In the genomic region with DNA sequence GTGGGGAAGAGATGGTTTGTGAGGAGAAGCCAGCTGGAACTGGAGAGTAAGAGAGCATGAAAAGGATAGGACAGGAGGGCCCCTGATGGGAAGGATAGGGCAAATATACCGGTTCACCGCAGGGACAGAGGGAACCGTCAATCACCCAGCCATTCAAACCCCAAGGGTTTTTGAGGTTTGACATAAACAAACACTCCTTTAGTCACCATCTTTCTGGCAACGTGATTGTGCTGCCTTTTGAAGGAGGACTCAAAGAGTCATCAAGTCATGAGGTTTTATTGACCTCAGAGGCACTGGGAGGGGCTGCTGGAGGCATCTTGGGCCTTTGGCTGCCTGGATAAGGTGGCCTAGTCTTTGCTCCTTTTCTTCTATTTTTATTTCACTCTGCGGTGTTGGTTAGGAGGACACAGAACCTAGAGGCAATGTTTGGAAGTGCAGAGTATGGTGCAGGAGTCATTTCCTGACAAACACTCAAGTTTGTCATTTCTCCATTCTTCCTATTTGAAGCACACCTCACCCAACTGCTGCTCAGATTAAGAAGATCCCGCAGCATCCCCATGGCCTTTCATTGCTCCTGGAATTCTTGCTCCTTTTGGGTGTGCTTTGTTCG, we compare ENCODE assay signal across 20 cellular contexts.
DNase-seq lines count a peak whose midpoint lies in the region; TF ChIP-seq lines count a peak whose summit lies in the region.
"Had no signal": no experiment of that assay in that cellular context is flagged by ENCODE, and none has a peak within 500 bp of the region (broad histone marks: within the 10 kb centered on the region; RNA-seq: fewer than 3 reads in every experiment).

No MANE protein-coding gene starts in this region.

- no peak overlapping the region for H3K4me2 ChIP-seq in parathyroid adenoma (ENCODE audit: low read length)

- 44 to 80% methylated on average over 5 to 7 of the region's 7 CpGs for WGBS in endodermal cell (ENCODE audit: insufficient coverage in 1 of 2, insufficient read length in 1 of 2), 2 experiments
- 79% methylated on average over 7 of the region's 7 CpGs for WGBS in prostate gland

- H3K9me3 ChIP-seq in endodermal cell (ENCODE audit: control insufficient read depth, low read length) (no peaks in the 10 kb centered on the region), parathyroid adenoma (ENCODE audit: control insufficient read depth, low read length) (no peaks in the 10 kb centered on the region), prostate gland (no peaks in the 10 kb centered on the region)

- H3K9ac ChIP-seq in endodermal cell (ENCODE audit: extremely low read depth, low read length, poor library complexity, severe bottlenecking) (no peak overlapping the region), parathyroid adenoma (no peak overlapping the region)

- H3K36me3 Mint-ChIP-seq in endodermal cell (ENCODE audit: low read depth) = no peaks in the 10 kb centered on the region
- H3K36me3 Mint-ChIP-seq: CD8-positive, alpha-beta T cell; IgD-negative memory B cell; memory B cell; naive thymus-derived CD4-positive, alpha-beta T cell; stimulated activated memory B cell treated with anti-CD40 and anti-IgM and Interleukin-4, amounts not matched to agents 10 μg/mL and 1 μg/mL and 100 μg/mL, for 72 hours had no signal

- H3K4me1 ChIP-seq in endodermal cell (ENCODE audit: control insufficient read depth, insufficient read depth, low read length) (peaks cover 3% of the 10 kb centered on the region), parathyroid adenoma (peaks cover 5% of the 10 kb centered on the region), prostate gland (replicated peaks) (no peaks in the 10 kb centered on the region)

- H3K27ac ChIP-seq in endodermal cell (ENCODE audit: low read depth, low read length) (no peak overlapping the region), parathyroid adenoma (no peak overlapping the region), prostate gland (no peak overlapping the region)
- H3K27ac ChIP-seq: HL-60 had no signal

- DNase-seq in DMS79 (lab: John Stamatoyannopoulos, UW) (peak; percentile 90), NCI-H187 (lab: John Stamatoyannopoulos, UW) (peak; percentile 93 to 94), endodermal cell (peak; percentile 47), prostate gland (ENCODE audit: low spot score) (no peak), amniotic stem cell (lab: John Stamatoyannopoulos, UW) (no peak), SKM-1 (lab: John Stamatoyannopoulos, UW; ENCODE audit: unreplicated experiment) (no peak)
- DNase-seq: activated naive CD4-positive, alpha-beta T cell treated with anti-CD3 and anti-CD28 coated beads for 36 hours; activated T-cell treated with anti-CD3 and anti-CD28 coated beads, Interleukin-2, amount 50 U/mL, for 48 hours; CD8-positive, alpha-beta T cell; dermis blood vessel endothelial cell; DND-41; naive thymus-derived CD4-positive, alpha-beta T cell; NCI-H2029; stimulated activated CD4-positive, alpha-beta T cell treated with anti-CD3 and anti-CD28 coated beads, Interleukin-1b, Interleukin-23, amount 100 ng/mL, for 48 hours; SW 1271 had no signal

- H2AFZ ChIP-seq in parathyroid adenoma = peak overlapping the region; percentile 62

- TF ChIP-seq POLR2A in prostate gland (IDR thresholded peaks at IDR 0.05) = no peak

- H3K79me2 ChIP-seq in parathyroid adenoma = no peaks in the 10 kb centered on the region

- no peak overlapping the region for H3K27ac Mint-ChIP-seq in endodermal cell
- H3K27ac Mint-ChIP-seq: activated naive CD4-positive, alpha-beta T cell treated with anti-CD3 and anti-CD28 coated beads for 36 hours; CD8-positive, alpha-beta T cell; IgD-negative memory B cell; memory B cell; naive thymus-derived CD4-positive, alpha-beta T cell; stimulated activated memory B cell treated with anti-CD40 and anti-IgM and Interleukin-4, amounts not matched to agents 10 μg/mL and 1 μg/mL and 100 μg/mL, for 72 hours had no signal

- no peak overlapping the region for H3K4me3 Mint-ChIP-seq in endodermal cell
- H3K4me3 Mint-ChIP-seq: activated naive CD4-positive, alpha-beta T cell treated with anti-CD3 and anti-CD28 coated beads for 36 hours; CD8-positive, alpha-beta T cell; IgD-negative memory B cell; memory B cell; naive thymus-derived CD4-positive, alpha-beta T cell; stimulated activated memory B cell treated with anti-CD40 and anti-IgM and Interleukin-4, amounts not matched to agents 10 μg/mL and 1 μg/mL and 100 μg/mL, for 72 hours had no signal

- intact Hi-C loops in prostate gland (cut with DNase I) = no loop called here

- H3K4me3 ChIP-seq in endodermal cell (ENCODE audit: low read length) (no peak overlapping the region), parathyroid adenoma (ENCODE audit: low read depth, low read length) (no peak overlapping the region), prostate gland (no peak overlapping the region)

- H3K4me1 Mint-ChIP-seq in endodermal cell = no peaks in the 10 kb centered on the region
- H3K4me1 Mint-ChIP-seq: IgD-negative memory B cell; stimulated activated memory B cell treated with anti-CD40 and anti-IgM and Interleukin-4, amounts not matched to agents 10 μg/mL and 1 μg/mL and 100 μg/mL, for 72 hours had no signal

- peaks cover 13% of the 10 kb centered on the region for H3K27me3 Mint-ChIP-seq in endodermal cell (ENCODE audit: insufficient read depth)
- H3K27me3 Mint-ChIP-seq: stimulated activated memory B cell treated with anti-CD40 and anti-IgM and Interleukin-4, amounts not matched to agents 10 μg/mL and 1 μg/mL and 100 μg/mL, for 72 hours had no signal

- H3K27me3 ChIP-seq in endodermal cell (ENCODE audit: control insufficient read depth, insufficient read depth, low read length, poor library complexity, severe bottlenecking) (no peaks in the 10 kb centered on the region), parathyroid adenoma (ENCODE audit: control insufficient read depth, insufficient read depth, low read length) (no peaks in the 10 kb centered on the region), prostate gland (replicated peaks; ENCODE audit: insufficient read depth) (no peaks in the 10 kb centered on the region)

- H3K36me3 ChIP-seq in endodermal cell (ENCODE audit: control insufficient read depth, insufficient read depth, low read length) (no peaks in the 10 kb centered on the region), parathyroid adenoma (ENCODE audit: control insufficient read depth, insufficient read depth, low read length) (no peaks in the 10 kb centered on the region), prostate gland (no peaks in the 10 kb centered on the region)

- TF ChIP-seq CTCF in endodermal cell (conservative IDR thresholded peaks at IDR 0.05) (peak; percentile 48), parathyroid adenoma (IDR thresholded peaks at IDR 0.05) (no peak), prostate gland (IDR thresholded peaks at IDR 0.05) (no peak)

- no peaks in the 10 kb centered on the region for H3K9me3 Mint-ChIP-seq in endodermal cell
- H3K9me3 Mint-ChIP-seq: activated naive CD4-positive, alpha-beta T cell treated with anti-CD3 and anti-CD28 coated beads for 36 hours; CD8-positive, alpha-beta T cell; stimulated activated memory B cell treated with anti-CD40 and anti-IgM and Interleukin-4, amounts not matched to agents 10 μg/mL and 1 μg/mL and 100 μg/mL, for 72 hours had no signal

Comparison
In these comparisons a context has a peak if more than half of its experiments do, and no peak if none do; other contexts are left out.
1. DNase-seq: peak in DMS79 (single experiment), NCI-H187 (2 of 2) and endodermal cell (single experiment); none in prostate gland (single experiment), amniotic stem cell (single experiment) and SKM-1 (single experiment).